ENCODE assay signal across 13 cellular contexts in genomic region chrX:2829469-2830246, GRCh38. TPM values are rescaled to one million over a fixed set of nuclear protein-coding genes. Genes with fewer than 3 reads are reported as not detected.
DNase-seq lines count a peak whose midpoint lies in the region; ATAC-seq, FAIRE-seq and TF ChIP-seq lines count a peak whose summit lies in the region.
"Had no signal": no experiment of that assay in that cellular context is flagged by ENCODE, and none has a peak within 500 bp of the region (broad histone marks: within the 10 kb centered on the region; RNA-seq: fewer than 3 reads in every experiment).

No MANE protein-coding gene starts in this region.

- H3K9me3 Mint-ChIP-seq in activated CD8-positive, alpha-beta T cell treated with anti-CD3 and anti-CD28 coated beads, Interleukin-2, amount 10 ng/mL, durations not matched to agents 7 days and 5 days (ENCODE audit: insufficient read depth) = no peaks in the 10 kb centered on the region
- H3K9me3 Mint-ChIP-seq in T-helper 2 cell treated with Interferon-gamma antibody and Interleukin-4, amounts not matched to agents 5 μg/mL and 100 μg/mL, for 36 hours = no peaks in the 10 kb centered on the region
- H3K9me3 Mint-ChIP-seq: activated CD4-positive, alpha-beta memory T cell treated with anti-CD3 and anti-CD28 coated beads, Interleukin-2, amount 10 ng/mL, durations not matched to agents 7 days and 5 days had no signal

- ATAC-seq in lower lobe of right lung (peak in 1 of 2 donors; percentile 21), thoracic aorta (ENCODE audit: insufficient number of reproducible peaks, low FRiP score, low read depth) (no peak), HG02973 (IDR thresholded peaks at IDR 0.05; ENCODE audit: unreplicated experiment) (no peak)
- ATAC-seq in activated CD8-positive, alpha-beta T cell treated with anti-CD3 and anti-CD28 coated beads, Interleukin-2, amount 10 ng/mL, durations not matched to agents 7 days and 5 days = no peak

- H3K9me3 ChIP-seq in HUES6 (ENCODE audit: control insufficient read depth, insufficient read depth, low read depth, low read length) = no peaks in the 10 kb centered on the region
- no peaks in the 10 kb centered on the region for H3K9me3 ChIP-seq in lower lobe of right lung
- H3K9me3 ChIP-seq in thoracic aorta = no peaks in the 10 kb centered on the region

- H3K4me1 Mint-ChIP-seq in activated CD8-positive, alpha-beta T cell treated with anti-CD3 and anti-CD28 coated beads, Interleukin-2, amount 10 ng/mL, durations not matched to agents 7 days and 5 days (ENCODE audit: low read depth) = no peaks in the 10 kb centered on the region
- H3K4me1 Mint-ChIP-seq in T-helper 2 cell treated with Interferon-gamma antibody and Interleukin-4, amounts not matched to agents 5 μg/mL and 100 μg/mL, for 36 hours (ENCODE audit: low read depth) = no peaks in the 10 kb centered on the region
- H3K4me1 Mint-ChIP-seq: activated CD4-positive, alpha-beta memory T cell treated with anti-CD3 and anti-CD28 coated beads, Interleukin-2, amount 10 ng/mL, durations not matched to agents 7 days and 5 days had no signal

- H3K4me1 ChIP-seq in HUES6 (ENCODE audit: control insufficient read depth, insufficient read depth, low read length) (peaks cover 13% of the 10 kb centered on the region), lower lobe of right lung (no peaks in the 10 kb centered on the region), thoracic aorta (ENCODE audit: control insufficient read depth in 1 of 2, low read depth in 2 of 2) (no peaks in the 10 kb centered on the region)

- peaks cover 8% of the 10 kb centered on the region for H3K27me3 ChIP-seq in HUES6 (ENCODE audit: control insufficient read depth, insufficient read depth, low read length)
- H3K27me3 ChIP-seq in lower lobe of right lung (ENCODE audit: low read depth) = no peaks in the 10 kb centered on the region
- H3K27me3 ChIP-seq in thoracic aorta (replicated peaks; ENCODE audit: insufficient read depth) = no peaks in the 10 kb centered on the region

- intact Hi-C loops in lower lobe of right lung (cut with DNase I) = no loop called here

- peaks cover 28% of the 10 kb centered on the region for H3K36me3 ChIP-seq in HUES6 (ENCODE audit: control insufficient read depth, insufficient read depth, low read length)
- no peaks in the 10 kb centered on the region for H3K36me3 ChIP-seq in lower lobe of right lung
- no peaks in the 10 kb centered on the region for H3K36me3 ChIP-seq in thoracic aorta

- FAIRE-seq in D721Med (lab: Jason Lieb, UNC) = no peak
- FAIRE-seq: endothelial cell of umbilical vein had no signal

- TF ChIP-seq CTCF in choroid plexus epithelial cell (conservative IDR thresholded peaks at IDR 0.05; ENCODE audit: low read depth, low read length) (no peak), lower lobe of right lung (IDR thresholded peaks at IDR 0.05) (no peak), thoracic aorta (IDR thresholded peaks at IDR 0.05) (no peak), D721Med (IDR thresholded peaks at IDR 0.05; ENCODE audit: insufficient read depth, missing control alignments) (no peak)

- H3K27me3 Mint-ChIP-seq in activated CD8-positive, alpha-beta T cell treated with anti-CD3 and anti-CD28 coated beads, Interleukin-2, amount 10 ng/mL, durations not matched to agents 7 days and 5 days (ENCODE audit: low read depth) = no peaks in the 10 kb centered on the region
- H3K27me3 Mint-ChIP-seq in T-helper 2 cell treated with Interferon-gamma antibody and Interleukin-4, amounts not matched to agents 5 μg/mL and 100 μg/mL, for 36 hours (ENCODE audit: low read depth) = peaks cover 7% of the 10 kb centered on the region
- H3K27me3 Mint-ChIP-seq: activated CD4-positive, alpha-beta memory T cell treated with anti-CD3 and anti-CD28 coated beads, Interleukin-2, amount 10 ng/mL, durations not matched to agents 7 days and 5 days had no signal

- H3K27ac ChIP-seq in HUES6 (ENCODE audit: low read depth, low read length) (no peak overlapping the region), lower lobe of right lung (no peak overlapping the region), thoracic aorta (no peak overlapping the region)

- no peak overlapping the region for H3K4me3 Mint-ChIP-seq in activated CD8-positive, alpha-beta T cell treated with anti-CD3 and anti-CD28 coated beads, Interleukin-2, amount 10 ng/mL, durations not matched to agents 7 days and 5 days
- H3K4me3 Mint-ChIP-seq in T-helper 2 cell treated with Interferon-gamma antibody and Interleukin-4, amounts not matched to agents 5 μg/mL and 100 μg/mL, for 36 hours = no peak overlapping the region
- H3K4me3 Mint-ChIP-seq: activated CD4-positive, alpha-beta memory T cell treated with anti-CD3 and anti-CD28 coated beads, Interleukin-2, amount 10 ng/mL, durations not matched to agents 7 days and 5 days had no signal

- POLR2A ChIA-PET in activated CD8-positive, alpha-beta T cell treated with anti-CD3 and anti-CD28 coated beads, Interleukin-2, amount 10 ng/mL, durations not matched to agents 7 days and 5 days (lab: Charles Lee) = no interaction called here

- H3K4me3 ChIP-seq in HUES6 (ENCODE audit: low read depth, low read length) = peak overlapping the region; percentile 78
- H3K4me3 ChIP-seq in choroid plexus epithelial cell (ENCODE audit: low read depth, low read length) = peak overlapping the region; percentile 46
- H3K4me3 ChIP-seq in lower lobe of right lung = peak overlapping the region; percentile 32
- peak overlapping the region; percentile 57 for H3K4me3 ChIP-seq in thoracic aorta

- CTCF ChIA-PET in activated CD8-positive, alpha-beta T cell treated with anti-CD3 and anti-CD28 coated beads, Interleukin-2, amount 10 ng/mL, durations not matched to agents 7 days and 5 days (lab: Charles Lee) = no interaction called here

- DNase-seq in choroid plexus epithelial cell (ENCODE audit: low read depth) (no peak), lower lobe of right lung (no peak), thoracic aorta (ENCODE audit: low spot score) (no peak), D721Med (ENCODE audit: insufficient read length, low spot score) (no peak)
- DNase-seq in activated CD8-positive, alpha-beta T cell treated with anti-CD3 and anti-CD28 coated beads, Interleukin-2, amount 10 ng/mL, durations not matched to agents 7 days and 5 days = no peak
- no peak for DNase-seq in T-helper 2 cell treated with Interferon-gamma antibody and Interleukin-4, amounts not matched to agents 5 μg/mL and 100 μg/mL, for 36 hours (ENCODE audit: low spot score)
- DNase-seq: activated CD4-positive, alpha-beta memory T cell treated with anti-CD3 and anti-CD28 coated beads, Interleukin-2, amount 10 ng/mL, durations not matched to agents 7 days and 5 days; GF-D8; GOT3; NCI-H526 treated with DMSO at 0.1 percent for 48 hours had no signal

- no peaks in the 10 kb centered on the region for H3K36me3 Mint-ChIP-seq in activated CD8-positive, alpha-beta T cell treated with anti-CD3 and anti-CD28 coated beads, Interleukin-2, amount 10 ng/mL, durations not matched to agents 7 days and 5 days (ENCODE audit: low read depth)
- no peaks in the 10 kb centered on the region for H3K36me3 Mint-ChIP-seq in T-helper 2 cell treated with Interferon-gamma antibody and Interleukin-4, amounts not matched to agents 5 μg/mL and 100 μg/mL, for 36 hours (ENCODE audit: low read depth)

- H3K9ac ChIP-seq in HUES6 (ENCODE audit: low read length) = peak overlapping the region; percentile 64

- no peak overlapping the region for H3K27ac Mint-ChIP-seq in activated CD8-positive, alpha-beta T cell treated with anti-CD3 and anti-CD28 coated beads, Interleukin-2, amount 10 ng/mL, durations not matched to agents 7 days and 5 days
- H3K27ac Mint-ChIP-seq in T-helper 2 cell treated with Interferon-gamma antibody and Interleukin-4, amounts not matched to agents 5 μg/mL and 100 μg/mL, for 36 hours = no peak overlapping the region
- H3K27ac Mint-ChIP-seq: activated CD4-positive, alpha-beta memory T cell treated with anti-CD3 and anti-CD28 coated beads, Interleukin-2, amount 10 ng/mL, durations not matched to agents 7 days and 5 days had no signal

RNA-seq across cellular contexts. Expression of gene GYG2, which starts 0.9 kb away (rescaled TPM):
- total RNA-seq in lower lobe of right lung (1.3 TPM), thoracic aorta (1 to 10 TPM in 1 of 2 donors, under 1 TPM in 1; 0.41 to 1.5 TPM)
- not detected for total RNA-seq in activated CD8-positive, alpha-beta T cell treated with anti-CD3 and anti-CD28 coated beads, Interleukin-2, amount 10 ng/mL, durations not matched to agents 7 days and 5 days
- total RNA-seq: activated CD4-positive, alpha-beta memory T cell treated with anti-CD3 and anti-CD28 coated beads, Interleukin-2, amount 10 ng/mL, durations not matched to agents 7 days and 5 days had no signal
